In genomic region chr13:35005051-35005450, GRCh38 we compare ENCODE assay signal across 32 cellular contexts.
"Had no signal": no experiment of that assay in that cellular context is flagged by ENCODE, and none has a peak within 500 bp of the region (broad histone marks: within the 10 kb centered on the region; RNA-seq: fewer than 3 reads in every experiment).

No MANE protein-coding gene starts in this region.

- H3K4me1 ChIP-seq: SJCRH30 had no signal

- H3K27ac ChIP-seq: PC-9, RWPE1, SJCRH30, SK-N-MC had no signal

- DNase-seq: Karpas-422, MM.1S, MV-4-11, NCI-H1092, NCI-H1105, NCI-H1417 treated with DMSO at 0.1 percent for 48 hours, NCI-H1436 treated with DMSO at 0.1 percent for 48 hours, NCI-H1694 treated with DMSO at 0.1 percent for 48 hours, NCI-H187 treated with DMSO at 0.1 percent for 48 hours, NCI-H2029, NCI-H2081, NCI-H2107, NCI-H2171, NCI-H226, NCI-H446 treated with DMSO at 0.1 percent for 48 hours, NCI-H510A, NCI-H524, NCI-H526, NCI-H69, NCI-H748 treated with DMSO at 0.1 percent for 48 hours, NCI-H82, PC-9, SHP77, SIG-M5, SJCRH30, T-cell had no signal

- H3K9me3 ChIP-seq: SJCRH30 had no signal

- H3K27me3 ChIP-seq: SJCRH30 had no signal

- H3K4me3 ChIP-seq: PC-9, SJCRH30, SK-N-MC had no signal

- FAIRE-seq: RCC 7860 had no signal

- H3K4me2 ChIP-seq: PC-9 had no signal

- H2AFZ ChIP-seq: PC-9 had no signal

- ATAC-seq: Panc1, Right ventricle myocardium inferior, SK-N-SH treated with all-trans-retinoic acid at 6 μM for 48 hours, T-cell had no signal

- H3K36me3 ChIP-seq: SJCRH30 had no signal
